Comparison of ENCODE assay signal across 14 cellular contexts in genomic region chr14:61891251-61891650, GRCh38.
DNase-seq lines count a peak whose midpoint lies in the region; ATAC-seq and TF ChIP-seq lines count a peak whose summit lies in the region.
"Had no signal": no experiment of that assay in that cellular context is flagged by ENCODE, and none has a peak within 500 bp of the region (broad histone marks: within the 10 kb centered on the region; RNA-seq: fewer than 3 reads in every experiment).

No MANE protein-coding gene starts in this region.

- intact Hi-C loops in Right ventricle myocardium inferior (cut with DNase I), result loop anchor here (5.0 kb wide), 1 partner anchor 236 kb away; no protein-coding TSS in a partner anchor

- no peaks in the 10 kb centered on the region for H3K9me3 Mint-ChIP-seq in activated naive CD4-positive, alpha-beta T cell treated with anti-CD3 and anti-CD28 coated beads, Interleukin-2, amount 50 U/mL, for 24 hours
- peaks cover 10% of the 10 kb centered on the region for H3K9me3 Mint-ChIP-seq in activated naive CD4-positive, alpha-beta T cell treated with anti-CD3 and anti-CD28 coated beads, Interleukin-2, amount 10 ng/mL, durations not matched to agents 7 days and 5 days
- H3K9me3 Mint-ChIP-seq in naive thymus-derived CD8-positive, alpha-beta T cell, result no peaks in the 10 kb centered on the region
- H3K9me3 Mint-ChIP-seq: activated naive CD8-positive, alpha-beta T cell treated with anti-CD3 and anti-CD28 coated beads for 36 hours had no signal

- CTCF ChIA-PET in activated naive CD4-positive, alpha-beta T cell treated with anti-CD3 and anti-CD28 coated beads, Interleukin-2, amount 10 ng/mL, durations not matched to agents 7 days and 5 days (lab: Charles Lee), result interaction anchor here (1.5 to 2.6 kb wide), 4 partner anchors 31 to 236 kb away, joined by 3 to 12 read pairs (median 6); no protein-coding TSS in a partner anchor

- H3K4me3 ChIP-seq in fibroblast of lung (replicated peaks in 1 of 4; ENCODE audit: control extremely low read depth in 1 of 4, insufficient read depth in 1 of 4, low read depth in 3 of 4, low read length in 4 of 4), result no peak overlapping the region
- H3K4me3 ChIP-seq: gastroesophageal sphincter, right atrium auricular region had no signal

- no peaks in the 10 kb centered on the region for H3K79me2 ChIP-seq in fibroblast of lung (ENCODE audit: control insufficient read depth, insufficient read depth, low read length)

- no peak for TF ChIP-seq CTCF in fibroblast of lung (conservative IDR thresholded peaks at IDR 0.05 in 1 of 2, IDR thresholded peaks at IDR 0.05 in 1 of 2; ENCODE audit: low read depth in 1 of 2, low read length in 2 of 2)

- H2AFZ ChIP-seq in fibroblast of lung (ENCODE audit: low read length), result no peak overlapping the region

- no peaks in the 10 kb centered on the region for H3K4me1 ChIP-seq in fibroblast of lung (ENCODE audit: control insufficient read depth, extremely low read depth, insufficient read depth, low read length)
- H3K4me1 ChIP-seq: gastroesophageal sphincter, right atrium auricular region had no signal

- no peak for ATAC-seq in naive thymus-derived CD8-positive, alpha-beta T cell
- no peak for ATAC-seq in Right ventricle myocardium inferior
- ATAC-seq: gastroesophageal sphincter; stimulated activated naive CD8-positive, alpha-beta T cell treated with anti-CD3 and anti-CD28 coated beads, Interleukin-15, Interleukin-2, amounts not matched to agents 100 U/mL and 50 U/mL, for 24 hours had no signal

- H3K4me2 ChIP-seq in fibroblast of lung (ENCODE audit: extremely low read depth, insufficient read depth, low read length), result no peak overlapping the region

- no peak overlapping the region for H3K27ac ChIP-seq in fibroblast of lung (ENCODE audit: insufficient read depth, low read length)
- H3K27ac ChIP-seq: gastroesophageal sphincter, right atrium auricular region had no signal

- H3K36me3 ChIP-seq in fibroblast of lung (ENCODE audit: control insufficient read depth, insufficient read depth, low read length), result no peaks in the 10 kb centered on the region
- H3K36me3 ChIP-seq: gastroesophageal sphincter, right atrium auricular region had no signal

- no peaks in the 10 kb centered on the region for H3K9me3 ChIP-seq in fibroblast of lung (ENCODE audit: control insufficient read depth, insufficient read depth, low read depth, low read length)
- H3K9me3 ChIP-seq: gastroesophageal sphincter, right atrium auricular region had no signal

- H3K27me3 ChIP-seq in fibroblast of lung (ENCODE audit: control insufficient read depth, insufficient read depth, low read length), result no peaks in the 10 kb centered on the region
- H3K27me3 ChIP-seq: right atrium auricular region had no signal

- peak overlapping the region; percentile 48 for H3K27ac Mint-ChIP-seq in activated naive CD4-positive, alpha-beta T cell treated with anti-CD3 and anti-CD28 coated beads, Interleukin-2, amount 50 U/mL, for 24 hours
- H3K27ac Mint-ChIP-seq in activated naive CD4-positive, alpha-beta T cell treated with anti-CD3 and anti-CD28 coated beads, Interleukin-2, amount 10 ng/mL, durations not matched to agents 7 days and 5 days, result no peak overlapping the region
- no peak overlapping the region for H3K27ac Mint-ChIP-seq in naive thymus-derived CD8-positive, alpha-beta T cell
- H3K27ac Mint-ChIP-seq: activated naive CD8-positive, alpha-beta T cell treated with anti-CD3 and anti-CD28 coated beads for 36 hours had no signal

- no peaks in the 10 kb centered on the region for H3K36me3 Mint-ChIP-seq in activated naive CD4-positive, alpha-beta T cell treated with anti-CD3 and anti-CD28 coated beads, Interleukin-2, amount 50 U/mL, for 24 hours
- H3K36me3 Mint-ChIP-seq in activated naive CD4-positive, alpha-beta T cell treated with anti-CD3 and anti-CD28 coated beads, Interleukin-2, amount 10 ng/mL, durations not matched to agents 7 days and 5 days, result peaks cover 9% of the 10 kb centered on the region
- no peaks in the 10 kb centered on the region for H3K36me3 Mint-ChIP-seq in naive thymus-derived CD8-positive, alpha-beta T cell

- no peaks in the 10 kb centered on the region for H3K27me3 Mint-ChIP-seq in activated naive CD4-positive, alpha-beta T cell treated with anti-CD3 and anti-CD28 coated beads, Interleukin-2, amount 50 U/mL, for 24 hours
- H3K27me3 Mint-ChIP-seq in activated naive CD4-positive, alpha-beta T cell treated with anti-CD3 and anti-CD28 coated beads, Interleukin-2, amount 10 ng/mL, durations not matched to agents 7 days and 5 days, result peaks cover 23% of the 10 kb centered on the region
- peaks cover 0 to 11% (median 2%) of the 10 kb centered on the region in 5 donors for H3K27me3 Mint-ChIP-seq in naive thymus-derived CD8-positive, alpha-beta T cell

- POLR2A ChIA-PET in naive thymus-derived CD8-positive, alpha-beta T cell (lab: Charles Lee), result interaction anchor here (0.6 kb wide), 1 partner anchor 128 kb away, joined by 5 read pairs; no protein-coding TSS in a partner anchor

- no peak overlapping the region for H3K4me3 Mint-ChIP-seq in activated naive CD4-positive, alpha-beta T cell treated with anti-CD3 and anti-CD28 coated beads, Interleukin-2, amount 50 U/mL, for 24 hours
- H3K4me3 Mint-ChIP-seq in activated naive CD4-positive, alpha-beta T cell treated with anti-CD3 and anti-CD28 coated beads, Interleukin-2, amount 10 ng/mL, durations not matched to agents 7 days and 5 days, result no peak overlapping the region
- H3K4me3 Mint-ChIP-seq in naive thymus-derived CD8-positive, alpha-beta T cell, result no peak overlapping the region
- H3K4me3 Mint-ChIP-seq: activated naive CD8-positive, alpha-beta T cell treated with anti-CD3 and anti-CD28 coated beads for 36 hours had no signal

- DNase-seq in activated naive CD4-positive, alpha-beta T cell treated with anti-CD3 and anti-CD28 coated beads, Interleukin-2, amount 10 ng/mL, durations not matched to agents 7 days and 5 days, result no peak
- peak; percentile 52 for DNase-seq in OCI-M1 (lab: John Stamatoyannopoulos, UW)
- DNase-seq in fibroblast of lung (ENCODE audit: low read depth in 2 of 2), result peak; percentile 4 to 47
- peak; percentile 6 for DNase-seq in stromal cell of bone marrow (ENCODE audit: low read depth)
- DNase-seq in naive thymus-derived CD8-positive, alpha-beta T cell, result no peak
- DNase-seq in Right ventricle myocardium inferior (ENCODE audit: missing footprints), result no peak
- no peak for DNase-seq in NCI-H2171 treated with DMSO at 0.1 percent for 48 hours (lab: John Stamatoyannopoulos, UW)
- DNase-seq: activated naive CD8-positive, alpha-beta T cell treated with anti-CD3 and anti-CD28 coated beads for 36 hours; Kasumi-1; NCI-H510A; stimulated activated naive CD8-positive, alpha-beta T cell treated with anti-CD3 and anti-CD28 coated beads, Interleukin-15, Interleukin-2, amounts not matched to agents 100 U/mL and 50 U/mL, for 24 hours had no signal

- H4K20me1 ChIP-seq in fibroblast of lung (ENCODE audit: control insufficient read depth, extremely low read depth, insufficient read depth, low read length), result no peaks in the 10 kb centered on the region

- peaks cover 24% of the 10 kb centered on the region for H3K4me1 Mint-ChIP-seq in activated naive CD4-positive, alpha-beta T cell treated with anti-CD3 and anti-CD28 coated beads, Interleukin-2, amount 50 U/mL, for 24 hours
- peaks cover 28% of the 10 kb centered on the region for H3K4me1 Mint-ChIP-seq in activated naive CD4-positive, alpha-beta T cell treated with anti-CD3 and anti-CD28 coated beads, Interleukin-2, amount 10 ng/mL, durations not matched to agents 7 days and 5 days
- H3K4me1 Mint-ChIP-seq in naive thymus-derived CD8-positive, alpha-beta T cell, result peaks cover 11 to 35% (median 13%) of the 10 kb centered on the region in 4 donors

- H3K9ac ChIP-seq in fibroblast of lung (ENCODE audit: insufficient read depth, low read length), result no peak overlapping the region

Comparison
In these comparisons a context has a peak if more than half of its experiments do, and no peak if none do; other contexts are left out.
1. DNase-seq: peak in OCI-M1 (single experiment), fibroblast of lung (2 of 2) and stromal cell of bone marrow (single experiment); none in activated naive CD4-positive, alpha-beta T cell treated with anti-CD3 and anti-CD28 coated beads, Interleukin-2, amount 10 ng/mL, durations not matched to agents 7 days and 5 days (single experiment), naive thymus-derived CD8-positive, alpha-beta T cell (0 of 10), Right ventricle myocardium inferior (single experiment) and NCI-H2171 treated with DMSO at 0.1 percent for 48 hours (single experiment).